In genomic region chr21:44062380-44062779, GRCh38 we compare ENCODE assay signal across 28 cellular contexts. TPM values are rescaled to one million over a fixed set of nuclear protein-coding genes. Genes with fewer than 3 reads are reported as not detected.
A peak's percentile ranks its signal among the peaks of the same experiment; 100 is the strongest.
DNase-seq lines count a peak whose midpoint lies in the region; ATAC-seq and TF ChIP-seq lines count a peak whose summit lies in the region.
"Had no signal": no experiment of that assay in that cellular context is flagged by ENCODE, and none has a peak within 500 bp of the region (broad histone marks: within the 10 kb centered on the region; RNA-seq: fewer than 3 reads in every experiment).

No MANE protein-coding gene starts in this region.

- no peak overlapping the region for H3K4me3 Mint-ChIP-seq in activated T-cell treated with anti-CD3 and anti-CD28 coated beads, Interleukin-2, amount 50 U/mL, for 72 hours
- H3K4me3 Mint-ChIP-seq in activated CD8-positive, alpha-beta T cell treated with anti-CD3 and anti-CD28 coated beads, Interleukin-2, amount 10 ng/mL, durations not matched to agents 7 days and 5 days = no peak overlapping the region
- H3K4me3 Mint-ChIP-seq in glutamatergic neuron (ENCODE audit: unreplicated experiment) = no peak overlapping the region
- no peak overlapping the region for H3K4me3 Mint-ChIP-seq in stimulated activated naive B cell treated with anti-CD40 and anti-IgM and Interleukin-4, amounts not matched to agents 10 μg/mL and 1 μg/mL and 100 μg/mL, for 72 hours
- H3K4me3 Mint-ChIP-seq: dendritic cell treated with granulocyte-macrophage colony-stimulating factor and Interleukin-4, amounts not matched to agents 40 ng/mL and 50 ng/mL, for 4 days; neural crest cell; stimulated activated naive CD8-positive, alpha-beta T cell treated with anti-CD3 and anti-CD28 coated beads, Interleukin-15, amount 100 ng/mL, for 72 hours had no signal

- POLR2A ChIA-PET in activated CD8-positive, alpha-beta T cell treated with anti-CD3 and anti-CD28 coated beads, Interleukin-2, amount 10 ng/mL, durations not matched to agents 7 days and 5 days (lab: Charles Lee) = no interaction called here

- no peaks in the 10 kb centered on the region for H3K9me3 Mint-ChIP-seq in activated T-cell treated with anti-CD3 and anti-CD28 coated beads, Interleukin-2, amount 50 U/mL, for 72 hours
- no peaks in the 10 kb centered on the region for H3K9me3 Mint-ChIP-seq in activated CD8-positive, alpha-beta T cell treated with anti-CD3 and anti-CD28 coated beads, Interleukin-2, amount 10 ng/mL, durations not matched to agents 7 days and 5 days (ENCODE audit: insufficient read depth)
- peaks cover 3% of the 10 kb centered on the region for H3K9me3 Mint-ChIP-seq in glutamatergic neuron (ENCODE audit: unreplicated experiment)
- no peaks in the 10 kb centered on the region for H3K9me3 Mint-ChIP-seq in stimulated activated naive B cell treated with anti-CD40 and anti-IgM and Interleukin-4, amounts not matched to agents 10 μg/mL and 1 μg/mL and 100 μg/mL, for 72 hours
- H3K9me3 Mint-ChIP-seq: dendritic cell treated with granulocyte-macrophage colony-stimulating factor and Interleukin-4, amounts not matched to agents 40 ng/mL and 50 ng/mL, for 4 days; neural crest cell; stimulated activated naive CD8-positive, alpha-beta T cell treated with anti-CD3 and anti-CD28 coated beads, Interleukin-15, amount 100 ng/mL, for 72 hours had no signal

- H3K27ac Mint-ChIP-seq in activated T-cell treated with anti-CD3 and anti-CD28 coated beads, Interleukin-2, amount 50 U/mL, for 72 hours = peak overlapping the region; percentile 39
- peak overlapping the region; percentile 27 for H3K27ac Mint-ChIP-seq in activated CD8-positive, alpha-beta T cell treated with anti-CD3 and anti-CD28 coated beads, Interleukin-2, amount 10 ng/mL, durations not matched to agents 7 days and 5 days
- H3K27ac Mint-ChIP-seq in glutamatergic neuron (ENCODE audit: unreplicated experiment) = peak overlapping the region; percentile 17
- peak overlapping the region; percentile 44 for H3K27ac Mint-ChIP-seq in stimulated activated naive B cell treated with anti-CD40 and anti-IgM and Interleukin-4, amounts not matched to agents 10 μg/mL and 1 μg/mL and 100 μg/mL, for 72 hours
- H3K27ac Mint-ChIP-seq: dendritic cell treated with granulocyte-macrophage colony-stimulating factor and Interleukin-4, amounts not matched to agents 40 ng/mL and 50 ng/mL, for 4 days had no signal

- peaks cover 11 to 27% of the 10 kb centered on the region in 2 donors for H3K36me3 Mint-ChIP-seq in activated T-cell treated with anti-CD3 and anti-CD28 coated beads, Interleukin-2, amount 50 U/mL, for 72 hours (ENCODE audit: insufficient read depth in 2 of 2)
- H3K36me3 Mint-ChIP-seq in activated CD8-positive, alpha-beta T cell treated with anti-CD3 and anti-CD28 coated beads, Interleukin-2, amount 10 ng/mL, durations not matched to agents 7 days and 5 days (ENCODE audit: low read depth) = peaks cover 60% of the 10 kb centered on the region
- no peaks in the 10 kb centered on the region for H3K36me3 Mint-ChIP-seq in glutamatergic neuron (ENCODE audit: unreplicated experiment)
- H3K36me3 Mint-ChIP-seq in stimulated activated naive B cell treated with anti-CD40 and anti-IgM and Interleukin-4, amounts not matched to agents 10 μg/mL and 1 μg/mL and 100 μg/mL, for 72 hours = peaks cover 30 to 60% of the 10 kb centered on the region in 2 donors

- no peak for DNase-seq in activated T-cell treated with anti-CD3 and anti-CD28 coated beads, Interleukin-2, amount 50 U/mL, for 72 hours
- DNase-seq in activated T-cell treated with anti-CD3 and anti-CD28 coated beads for 4 hours = no peak
- DNase-seq in activated CD8-positive, alpha-beta T cell treated with anti-CD3 and anti-CD28 coated beads, Interleukin-2, amount 10 ng/mL, durations not matched to agents 7 days and 5 days = no peak
- no peak for DNase-seq in glutamatergic neuron
- DNase-seq in stimulated activated naive B cell treated with anti-CD40 and anti-IgM and Interleukin-4, amounts not matched to agents 10 μg/mL and 1 μg/mL and 100 μg/mL, for 72 hours = no peak
- no peak for DNase-seq in GM10266 (ENCODE audit: extremely low spot score)
- DNase-seq: activated CD4-positive, alpha-beta T cell treated with anti-CD3 and anti-CD28 coated beads, Interleukin-2, amount 50 U/mL, for 48 hours; activated gamma-delta T cell; central memory CD4-positive, alpha-beta T cell; EL; foreskin keratinocyte; heart right ventricle; Kasumi-1; kidney glomerular epithelial cell; MV-4-11; NCI-H1436 treated with DMSO at 0.1 percent for 48 hours; NCI-H345; retina; SHP77; stimulated activated CD4-positive, alpha-beta T cell treated with anti-CD3 and anti-CD28 coated beads, Interleukin-1b, Interleukin-23, amount 100 ng/mL, for 48 hours; stimulated activated naive CD8-positive, alpha-beta T cell treated with anti-CD3 and anti-CD28 coated beads, Interleukin-15, amount 100 ng/mL, for 72 hours; T-helper 2 cell; thyroid gland had no signal

- no peak for TF ChIP-seq CTCF in glutamatergic neuron (IDR thresholded peaks at IDR 0.05; ENCODE audit: partially characterized antibody, unreplicated experiment)
- TF ChIP-seq CTCF in GM10266 (IDR thresholded peaks at IDR 0.05; ENCODE audit: control insufficient read depth, insufficient read depth, low read depth, missing control alignments) = no peak

- H3K27me3 Mint-ChIP-seq in activated T-cell treated with anti-CD3 and anti-CD28 coated beads, Interleukin-2, amount 50 U/mL, for 72 hours (ENCODE audit: low read depth) = no peaks in the 10 kb centered on the region
- no peaks in the 10 kb centered on the region for H3K27me3 Mint-ChIP-seq in activated CD8-positive, alpha-beta T cell treated with anti-CD3 and anti-CD28 coated beads, Interleukin-2, amount 10 ng/mL, durations not matched to agents 7 days and 5 days (ENCODE audit: low read depth)
- H3K27me3 Mint-ChIP-seq in glutamatergic neuron (ENCODE audit: unreplicated experiment) = peaks cover 2% of the 10 kb centered on the region
- H3K27me3 Mint-ChIP-seq in stimulated activated naive B cell treated with anti-CD40 and anti-IgM and Interleukin-4, amounts not matched to agents 10 μg/mL and 1 μg/mL and 100 μg/mL, for 72 hours = no peaks in the 10 kb centered on the region
- H3K27me3 Mint-ChIP-seq: dendritic cell treated with granulocyte-macrophage colony-stimulating factor and Interleukin-4, amounts not matched to agents 40 ng/mL and 50 ng/mL, for 4 days; stimulated activated naive CD8-positive, alpha-beta T cell treated with anti-CD3 and anti-CD28 coated beads, Interleukin-15, amount 100 ng/mL, for 72 hours had no signal

- H3K4me1 Mint-ChIP-seq in activated T-cell treated with anti-CD3 and anti-CD28 coated beads, Interleukin-2, amount 50 U/mL, for 72 hours (ENCODE audit: low read depth) = peaks cover 57% of the 10 kb centered on the region
- H3K4me1 Mint-ChIP-seq in activated CD8-positive, alpha-beta T cell treated with anti-CD3 and anti-CD28 coated beads, Interleukin-2, amount 10 ng/mL, durations not matched to agents 7 days and 5 days (ENCODE audit: low read depth) = peaks cover 52% of the 10 kb centered on the region
- H3K4me1 Mint-ChIP-seq in glutamatergic neuron (ENCODE audit: low read depth, unreplicated experiment) = peaks cover 19% of the 10 kb centered on the region
- H3K4me1 Mint-ChIP-seq in stimulated activated naive B cell treated with anti-CD40 and anti-IgM and Interleukin-4, amounts not matched to agents 10 μg/mL and 1 μg/mL and 100 μg/mL, for 72 hours = peaks cover 12 to 16% of the 10 kb centered on the region in 2 donors

- ATAC-seq in activated T-cell treated with anti-CD3 and anti-CD28 coated beads, Interleukin-2, amount 50 U/mL, for 72 hours (replicated peaks in 1 of 2) = no peak
- ATAC-seq in activated CD8-positive, alpha-beta T cell treated with anti-CD3 and anti-CD28 coated beads, Interleukin-2, amount 10 ng/mL, durations not matched to agents 7 days and 5 days = no peak
- ATAC-seq in stimulated activated naive B cell treated with anti-CD40 and anti-IgM and Interleukin-4, amounts not matched to agents 10 μg/mL and 1 μg/mL and 100 μg/mL, for 72 hours (replicated peaks) = no peak
- ATAC-seq in HG02678 (IDR thresholded peaks at IDR 0.05; ENCODE audit: unreplicated experiment) (no peak), HG03097 (IDR thresholded peaks at IDR 0.05; ENCODE audit: low FRiP score, unreplicated experiment) (no peak)
- ATAC-seq: foreskin keratinocyte; HepG2; stimulated activated naive CD8-positive, alpha-beta T cell treated with anti-CD3 and anti-CD28 coated beads, Interleukin-15, amount 100 ng/mL, for 72 hours had no signal

- CTCF ChIA-PET in activated CD8-positive, alpha-beta T cell treated with anti-CD3 and anti-CD28 coated beads, Interleukin-2, amount 10 ng/mL, durations not matched to agents 7 days and 5 days (lab: Charles Lee) = interaction anchor here (1.5 to 1.8 kb wide), 2 partner anchors 19 to 49 kb away, joined by 4 to 6 read pairs; no protein-coding TSS in a partner anchor

RNA-seq across cellular contexts. Expression of gene PWP2, which starts 44.8 kb away (rescaled TPM):
- total RNA-seq in activated T-cell treated with anti-CD3 and anti-CD28 coated beads, Interleukin-2, amount 50 U/mL, for 72 hours = 10 to 100 TPM in 1 of 2 donors, 1 to 10 TPM in 1; 5.9 to 23.2 TPM
- 1 to 10 TPM; 2.9 to 8.0 TPM for total RNA-seq in activated CD8-positive, alpha-beta T cell treated with anti-CD3 and anti-CD28 coated beads, Interleukin-2, amount 10 ng/mL, durations not matched to agents 7 days and 5 days
- 22.1 TPM for total RNA-seq in glutamatergic neuron (ENCODE audit: unreplicated experiment)

RNA-seq across cellular contexts. Expression of gene TRAPPC10, which starts 50.3 kb away (rescaled TPM):
- total RNA-seq in activated T-cell treated with anti-CD3 and anti-CD28 coated beads, Interleukin-2, amount 50 U/mL, for 72 hours = 10 to 100 TPM; 53.5 to 72.6 TPM
- 10 to 100 TPM; 72.2 to 82.7 TPM for total RNA-seq in activated CD8-positive, alpha-beta T cell treated with anti-CD3 and anti-CD28 coated beads, Interleukin-2, amount 10 ng/mL, durations not matched to agents 7 days and 5 days
- 48.4 TPM for total RNA-seq in glutamatergic neuron (ENCODE audit: unreplicated experiment)
